In the genomic region with DNA sequence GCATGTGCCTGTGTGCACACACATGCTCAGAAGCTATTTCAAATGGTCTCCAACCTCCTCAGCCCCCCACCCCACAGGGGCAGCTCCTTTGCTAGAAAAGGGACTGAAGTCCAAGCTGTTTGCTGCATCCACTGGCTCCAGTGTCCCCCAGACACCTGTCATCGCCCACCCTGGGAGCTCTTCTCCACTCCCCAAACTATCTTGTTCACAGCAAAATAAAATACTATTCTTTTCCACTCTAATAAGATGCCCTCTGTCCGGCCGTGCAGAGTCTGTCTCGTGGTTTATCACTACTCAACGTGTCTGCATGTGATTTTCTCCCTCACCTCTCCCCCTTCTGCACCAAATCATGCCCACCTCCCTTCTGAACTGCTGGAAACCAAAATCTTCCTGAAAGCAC, we compare ENCODE assay signal across 26 cellular contexts. TPM values are rescaled to one million over a fixed set of nuclear protein-coding genes. Genes with fewer than 3 reads are reported as not detected.
DNase-seq lines count a peak whose midpoint lies in the region; ATAC-seq lines count a peak whose summit lies in the region.
"Had no signal": no experiment of that assay in that cellular context is flagged by ENCODE, and none has a peak within 500 bp of the region (broad histone marks: within the 10 kb centered on the region; RNA-seq: fewer than 3 reads in every experiment).

No MANE protein-coding gene starts in this region.

- H3K4me1 ChIP-seq in CD4-positive, CD25-positive, alpha-beta regulatory T cell (ENCODE audit: control insufficient read depth, insufficient read depth, low read length, poor library complexity, severe bottlenecking), result no peaks in the 10 kb centered on the region
- peaks cover 78% of the 10 kb centered on the region for H3K4me1 ChIP-seq in skeletal muscle satellite cell (ENCODE audit: control insufficient read depth, insufficient read depth, low read length)
- H3K4me1 ChIP-seq: Caco-2, HAP-1, SJCRH30 had no signal

- intact Hi-C loops in activated CD4-positive, alpha-beta T cell treated with anti-CD3 and anti-CD28 coated beads for 36 hours (cut with DNase I, micrococcal nuclease), result no loop called here

- no peak overlapping the region for H3K27ac ChIP-seq in CD4-positive, CD25-positive, alpha-beta regulatory T cell (ENCODE audit: insufficient read depth, low read length, poor library complexity, severe bottlenecking)
- H3K27ac ChIP-seq: 22Rv1, BLaER1, KMS-11, SJCRH30 had no signal

- no peaks in the 10 kb centered on the region for H3K27me3 ChIP-seq in CD4-positive, CD25-positive, alpha-beta regulatory T cell (ENCODE audit: control insufficient read depth, insufficient read depth, low read length)
- no peaks in the 10 kb centered on the region for H3K27me3 ChIP-seq in skeletal muscle satellite cell (ENCODE audit: control insufficient read depth, insufficient read depth, low read length)
- H3K27me3 ChIP-seq: BLaER1, SJCRH30 had no signal

- ATAC-seq in CD4-positive, CD25-positive, alpha-beta regulatory T cell (ENCODE audit: low read depth in 2 of 2), result no peak
- no peak for ATAC-seq in activated CD4-positive, alpha-beta T cell treated with anti-CD3 and anti-CD28 coated beads for 36 hours

- H3K4me1 Mint-ChIP-seq in CD4-positive, CD25-positive, alpha-beta regulatory T cell, result peaks cover 5 to 63% (median 16%) of the 10 kb centered on the region in 4 donors
- H3K4me1 Mint-ChIP-seq in immature natural killer cell, result peaks cover 93 to 95% of the 10 kb centered on the region in 2 donors
- H3K4me1 Mint-ChIP-seq in activated CD4-positive, alpha-beta T cell treated with anti-CD3 and anti-CD28 coated beads for 36 hours, result peaks cover 63% of the 10 kb centered on the region

- H3K9me3 Mint-ChIP-seq in CD4-positive, CD25-positive, alpha-beta regulatory T cell, result no peaks in the 10 kb centered on the region
- no peaks in the 10 kb centered on the region for H3K9me3 Mint-ChIP-seq in immature natural killer cell
- no peaks in the 10 kb centered on the region for H3K9me3 Mint-ChIP-seq in activated CD4-positive, alpha-beta T cell treated with anti-CD3 and anti-CD28 coated beads for 36 hours (ENCODE audit: low read depth)
- H3K9me3 Mint-ChIP-seq: CD4-positive, alpha-beta memory T cell; GM23338 had no signal

- no peaks in the 10 kb centered on the region for H3K9me3 ChIP-seq in CD4-positive, CD25-positive, alpha-beta regulatory T cell (ENCODE audit: control insufficient read depth in 2 of 2, low read length in 2 of 2)
- H3K9me3 ChIP-seq in skeletal muscle satellite cell (replicated peaks; ENCODE audit: low read length), result no peaks in the 10 kb centered on the region
- H3K9me3 ChIP-seq: BLaER1, Caco-2, HAP-1 had no signal

- peaks cover 7% of the 10 kb centered on the region for H3K27me3 Mint-ChIP-seq in CD4-positive, CD25-positive, alpha-beta regulatory T cell
- H3K27me3 Mint-ChIP-seq in immature natural killer cell (ENCODE audit: low read depth in 3 of 3), result peaks cover 1 to 3% (median 2%) of the 10 kb centered on the region in 3 donors
- H3K27me3 Mint-ChIP-seq in activated CD4-positive, alpha-beta T cell treated with anti-CD3 and anti-CD28 coated beads for 36 hours, result no peaks in the 10 kb centered on the region
- H3K27me3 Mint-ChIP-seq: CD4-positive, alpha-beta memory T cell had no signal

- peak; percentile 4 for DNase-seq in activated CD8-positive, alpha-beta memory T cell treated with anti-CD3 and anti-CD28 coated beads for 24 hours
- no peak for DNase-seq in activated CD8-positive, alpha-beta memory T cell treated with anti-CD3 and anti-CD28 coated beads, Interleukin-2, amount 50 U/mL, for 48 hours
- DNase-seq in CD4-positive, CD25-positive, alpha-beta regulatory T cell, result no peak
- DNase-seq in immature natural killer cell (no peak), D341Med (ENCODE audit: low spot score) (no peak), cortex of kidney (lab: John Stamatoyannopoulos, UW) (no peak)
- no peak for DNase-seq in activated CD4-positive, alpha-beta T cell treated with anti-CD3 and anti-CD28 coated beads for 36 hours
- DNase-seq: ACHN; Caco-2; CD4-positive, alpha-beta memory T cell; DMS153; NCI-H1105; NCI-H1694; NCI-H2081; NCI-H2171; NCI-H345; NCI-H524; NCI-H774; NK-92 treated with Interleukin-12 subunit alpha and Interleukin-12 subunit beta, amount 100 ng/mL, for 24 hours; SJCRH30 had no signal

- H3K4me3 Mint-ChIP-seq in CD4-positive, CD25-positive, alpha-beta regulatory T cell, result no peak overlapping the region
- peak overlapping the region; percentile 5 to 53 (median 46) for H3K4me3 Mint-ChIP-seq in immature natural killer cell
- H3K4me3 Mint-ChIP-seq in activated CD4-positive, alpha-beta T cell treated with anti-CD3 and anti-CD28 coated beads for 36 hours, result no peak overlapping the region
- H3K4me3 Mint-ChIP-seq: GM23338 had no signal

- peak overlapping the region; percentile 58 for H3K4me2 ChIP-seq in skeletal muscle satellite cell (ENCODE audit: low read length)
- H3K4me2 ChIP-seq: BLaER1, GM23338, KMS-11 had no signal

- H3K36me3 Mint-ChIP-seq in CD4-positive, CD25-positive, alpha-beta regulatory T cell, result peaks cover 3% of the 10 kb centered on the region
- H3K36me3 Mint-ChIP-seq in immature natural killer cell, result no peaks in the 10 kb centered on the region
- no peaks in the 10 kb centered on the region for H3K36me3 Mint-ChIP-seq in activated CD4-positive, alpha-beta T cell treated with anti-CD3 and anti-CD28 coated beads for 36 hours (ENCODE audit: low read depth)

- no peak overlapping the region for H3K4me3 ChIP-seq in CD4-positive, CD25-positive, alpha-beta regulatory T cell (ENCODE audit: low read depth, low read length)
- no peak overlapping the region for H3K4me3 ChIP-seq in skeletal muscle satellite cell (ENCODE audit: low read length)
- H3K4me3 ChIP-seq: BLaER1, GM23338, HAP-1, SJCRH30 had no signal

- POLR2A ChIA-PET in activated CD4-positive, alpha-beta T cell treated with anti-CD3 and anti-CD28 coated beads for 36 hours (lab: Charles Lee), result no interaction called here

- no peaks in the 10 kb centered on the region for H3K36me3 ChIP-seq in CD4-positive, CD25-positive, alpha-beta regulatory T cell (ENCODE audit: control insufficient read depth, insufficient read depth, low read length)
- peaks cover 55% of the 10 kb centered on the region for H3K36me3 ChIP-seq in skeletal muscle satellite cell (ENCODE audit: insufficient read depth, low read length)
- H3K36me3 ChIP-seq: HAP-1 had no signal

- peak overlapping the region in 2 of 3 donors; percentile 6 to 29 for H3K27ac Mint-ChIP-seq in CD4-positive, CD25-positive, alpha-beta regulatory T cell
- H3K27ac Mint-ChIP-seq in immature natural killer cell, result peak overlapping the region in 5 of 6 donors; percentile 69 to 81 (median 73)
- H3K27ac Mint-ChIP-seq in activated CD4-positive, alpha-beta T cell treated with anti-CD3 and anti-CD28 coated beads for 36 hours, result no peak overlapping the region
- H3K27ac Mint-ChIP-seq: GM23338 had no signal

- peak overlapping the region; percentile 44 for H3K9ac ChIP-seq in skeletal muscle satellite cell (ENCODE audit: low read depth, low read length)
- H3K9ac ChIP-seq: BLaER1, KMS-11 had no signal

- CTCF ChIA-PET in activated CD4-positive, alpha-beta T cell treated with anti-CD3 and anti-CD28 coated beads for 36 hours (lab: Charles Lee), result no interaction called here

RNA-seq across cellular contexts. Expression of a gene that starts 25.6 kb away (rescaled TPM):
- 17.5 TPM for total RNA-seq in CD4-positive, CD25-positive, alpha-beta regulatory T cell
- 1 to 10 TPM in 1 of 4 donors, under 1 TPM in 3; 0.44 to 1.3 (median 0.68) TPM for polyA plus RNA-seq in CD4-positive, CD25-positive, alpha-beta regulatory T cell
- polyA plus RNA-seq in immature natural killer cell, result 10 to 100 TPM in 1 of 3 donors, 1 to 10 TPM in 2; 3.5 to 14.2 (median 3.7) TPM
- 45.4 and 46.1 TPM in 2 replicates for total RNA-seq in skeletal muscle satellite cell (2012; rRNA removed)
- total RNA-seq in activated CD4-positive, alpha-beta T cell treated with anti-CD3 and anti-CD28 coated beads for 36 hours, result 10 to 100 TPM; 23.9 to 36.2 TPM

Comparison
In these comparisons a context has a peak if more than half of its experiments do, and no peak if none do; other contexts are left out.
1. H3K4me3 Mint-ChIP-seq: peak in immature natural killer cell (5 of 5); none in CD4-positive, CD25-positive, alpha-beta regulatory T cell (0 of 4) and activated CD4-positive, alpha-beta T cell treated with anti-CD3 and anti-CD28 coated beads for 36 hours (single experiment).